In the genomic region with DNA sequence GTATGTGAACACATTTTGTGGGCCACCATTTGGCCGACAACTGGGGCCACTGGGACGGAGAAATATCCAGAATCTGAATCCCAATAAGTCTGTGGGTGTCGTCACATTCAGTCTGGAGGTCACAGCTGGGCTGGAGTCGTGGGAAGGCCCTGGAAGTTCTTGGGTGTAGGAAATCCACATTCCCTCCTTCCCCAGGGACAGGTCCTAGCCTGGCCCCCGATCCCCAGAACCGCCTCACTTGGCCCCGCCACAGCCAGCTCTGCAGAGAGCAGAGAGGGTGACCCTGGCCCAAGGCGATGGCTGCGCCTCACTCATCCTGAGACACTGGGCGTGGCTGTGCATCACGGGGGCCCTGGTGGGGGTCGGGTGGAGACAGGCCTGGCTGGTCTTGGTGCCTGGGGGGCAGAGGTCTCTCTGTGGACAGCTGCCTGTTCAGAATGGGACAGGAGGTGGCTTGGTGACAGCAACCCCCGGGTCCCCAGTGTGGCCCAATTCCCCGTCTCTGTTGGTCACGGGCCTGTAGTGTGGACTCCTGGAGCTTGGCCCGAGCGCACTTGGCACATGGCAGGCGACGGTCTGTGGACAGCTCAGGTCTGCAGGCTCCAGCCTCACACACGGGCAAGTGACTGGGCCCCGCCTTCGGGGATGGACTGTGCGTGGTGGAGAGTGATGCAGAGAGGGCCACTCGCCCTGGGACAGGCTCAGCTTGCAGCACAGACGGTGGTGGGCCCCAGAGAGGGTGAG, we compare ENCODE assay signal across 17 cellular contexts. TPM values are rescaled to one million over a fixed set of nuclear protein-coding genes. Genes with fewer than 3 reads are reported as not detected.
"Had no signal": no experiment of that assay in that cellular context is flagged by ENCODE, and none has a peak within 500 bp of the region (broad histone marks: within the 10 kb centered on the region; RNA-seq: fewer than 3 reads in every experiment).

No MANE protein-coding gene starts in this region.

- H3K4me3 ChIP-seq: ascending aorta, mucosa of descending colon, smooth muscle cell, transverse colon, vagina had no signal

- H3K4me2 ChIP-seq: smooth muscle cell had no signal

- H3K9me3 ChIP-seq: ascending aorta, mucosa of descending colon, transverse colon, vagina had no signal

- DNase-seq: activated CD8-positive, alpha-beta T cell treated with anti-CD3 and anti-CD28 coated beads for 36 hours; stimulated activated CD4-positive, alpha-beta T cell treated with anti-CD3 and anti-CD28 coated beads, Interleukin-15, amount 100 ng/mL, for 24 hours; stimulated activated CD8-positive, alpha-beta memory T cell treated with anti-CD3 and anti-CD28 coated beads, Interleukin-4, amount 100 ng/mL, for 48 hours; stimulated activated naive B cell treated with anti-CD40 and anti-IgM and Interleukin-4, amounts not matched to agents 10 μg/mL and 1 μg/mL and 100 μg/mL, for 72 hours; WERI-Rb-1 had no signal

- H3K36me3 ChIP-seq: ascending aorta, brain microvascular endothelial cell, transverse colon, vagina, WERI-Rb-1 had no signal

- H3K27me3 ChIP-seq: ascending aorta, vagina had no signal

- H3K27ac ChIP-seq: brain microvascular endothelial cell, transverse colon, vagina, WERI-Rb-1 had no signal

RNA-seq across cellular contexts. Expression of gene DOK7, which starts 16.4 kb away (rescaled TPM):
- total RNA-seq: activated CD4-positive, alpha-beta T cell treated with anti-CD3 and anti-CD28 coated beads, Interleukin-2, amount 10 ng/mL, durations not matched to agents 7 days and 5 days; activated CD8-positive, alpha-beta T cell treated with anti-CD3 and anti-CD28 coated beads for 36 hours; activated naive CD4-positive, alpha-beta T cell treated with anti-CD3 and anti-CD28 coated beads, Interleukin-2, amount 50 U/mL, for 72 hours; naive thymus-derived CD4-positive, alpha-beta T cell; neural crest cell; osteoblast; smooth muscle cell had no signal
- polyA plus RNA-seq: fibroblast of lung; naive thymus-derived CD4-positive, alpha-beta T cell; smooth muscle cell had no signal

RNA-seq across cellular contexts. Expression of gene HGFAC, which starts 37.8 kb away (rescaled TPM):
- total RNA-seq: activated CD8-positive, alpha-beta T cell treated with anti-CD3 and anti-CD28 coated beads for 36 hours; activated naive CD4-positive, alpha-beta T cell treated with anti-CD3 and anti-CD28 coated beads, Interleukin-2, amount 50 U/mL, for 72 hours; osteoblast; transverse colon; vagina had no signal
- polyA plus RNA-seq: fibroblast of lung; naive thymus-derived CD4-positive, alpha-beta T cell; smooth muscle cell had no signal
